Comparison of ENCODE assay signal across 8 cellular contexts in the genomic region with DNA sequence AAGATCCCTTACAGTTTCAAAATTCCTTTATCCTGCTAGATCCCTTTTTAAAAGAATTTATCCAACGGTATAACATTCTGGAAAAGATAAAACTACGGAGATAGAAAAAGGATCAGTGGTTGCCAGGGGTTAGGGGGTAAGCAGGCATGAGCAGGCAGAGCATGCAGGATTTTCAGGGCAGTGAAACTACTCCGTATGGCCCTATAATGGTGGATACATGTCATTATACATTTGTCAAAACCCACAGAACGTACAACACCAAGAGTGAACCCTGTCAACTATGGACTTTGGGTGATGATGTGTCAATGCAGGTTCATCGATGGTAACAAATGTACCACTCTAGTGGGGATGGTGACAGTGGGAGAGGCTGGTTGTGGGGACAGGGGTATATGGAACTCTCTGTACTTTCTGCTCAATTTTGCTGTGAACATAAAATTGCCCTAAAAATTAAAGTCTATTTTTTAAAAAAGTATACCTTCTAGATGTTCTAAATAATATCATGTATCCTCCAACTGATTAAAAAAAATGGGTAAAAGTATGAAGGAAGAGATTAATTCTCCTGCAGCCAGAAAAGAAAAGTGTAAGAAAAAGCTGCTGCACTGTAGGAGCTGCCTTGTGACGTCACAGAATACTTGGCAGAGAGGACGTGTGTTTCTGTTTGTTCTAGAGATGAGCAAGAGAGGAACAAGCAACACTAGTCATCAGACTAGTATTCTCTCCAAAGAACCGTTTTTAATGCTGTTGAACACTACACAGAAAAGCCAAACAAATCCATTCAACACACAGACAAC. TPM values are rescaled to one million over a fixed set of nuclear protein-coding genes. Genes with fewer than 3 reads are reported as not detected.
A peak's percentile ranks its signal among the peaks of the same experiment; 100 is the strongest.
DNase-seq lines count a peak whose midpoint lies in the region; ATAC-seq, FAIRE-seq and TF ChIP-seq lines count a peak whose summit lies in the region.

No MANE protein-coding gene starts in this region.

- H3K9me3 Mint-ChIP-seq in activated CD8-positive, alpha-beta memory T cell treated with anti-CD3 and anti-CD28 coated beads, Interleukin-2, amount 10 ng/mL, durations not matched to agents 7 days and 5 days (ENCODE audit: low read depth): peaks cover 2% of the 10 kb centered on the region

- H3K4me3 Mint-ChIP-seq in activated CD8-positive, alpha-beta memory T cell treated with anti-CD3 and anti-CD28 coated beads, Interleukin-2, amount 10 ng/mL, durations not matched to agents 7 days and 5 days: peak overlapping the region; percentile 60

- CTCF ChIA-PET in activated CD8-positive, alpha-beta memory T cell treated with anti-CD3 and anti-CD28 coated beads, Interleukin-2, amount 10 ng/mL, durations not matched to agents 7 days and 5 days (lab: Charles Lee): interaction anchor here (0.8 to 2.1 kb wide), 6 partner anchors 9 to 49 kb away, joined by 3 to 8 read pairs (median 4); no protein-coding TSS in a partner anchor

- H2AFZ ChIP-seq in keratinocyte (ENCODE audit: control insufficient read depth, low read length): no peak overlapping the region

- no peaks in the 10 kb centered on the region for H3K27me3 ChIP-seq in keratinocyte (ENCODE audit: control insufficient read depth, extremely low read depth, insufficient read depth, low read length)
- no peaks in the 10 kb centered on the region for H3K27me3 ChIP-seq in transverse colon

- TF ChIP-seq CTCF in astrocyte of the spinal cord (IDR thresholded peaks at IDR 0.05; ENCODE audit: low read depth, low read length) (no peak), keratinocyte (optimal IDR thresholded peaks at IDR 0.05 in 1 of 3, IDR thresholded peaks at IDR 0.05 in 1 of 3, conservative IDR thresholded peaks at IDR 0.05 in 1 of 3; ENCODE audit: extremely low read depth in 1 of 3, insufficient read depth in 2 of 3, low read length in 3 of 3) (no peak), transverse colon (IDR thresholded peaks at IDR 0.05) (no peak)

- H3K9ac ChIP-seq in keratinocyte (ENCODE audit: control insufficient read depth, extremely low read depth, insufficient read depth, low read length): no peak overlapping the region

- DNase-seq in activated CD8-positive, alpha-beta memory T cell treated with anti-CD3 and anti-CD28 coated beads, Interleukin-2, amount 10 ng/mL, durations not matched to agents 7 days and 5 days: peak; percentile 77
- no peak for DNase-seq in activated CD8-positive, alpha-beta memory T cell treated with anti-CD3 and anti-CD28 coated beads, Interleukin-2, amount 50 U/mL, for 48 hours
- DNase-seq in NCI-H2196 (lab: John Stamatoyannopoulos, UW; ENCODE audit: unreplicated experiment) (peak; percentile 55), astrocyte of the spinal cord (ENCODE audit: low read depth, low spot score) (peak; percentile 91), keratinocyte (ENCODE audit: low read depth, low spot score) (no peak), transverse colon (peak; percentile 65), NCI-H146 treated with DMSO at 0.1 percent for 48 hours (lab: John Stamatoyannopoulos, UW; ENCODE audit: unreplicated experiment) (no peak)

- no peak overlapping the region for H3K4me2 ChIP-seq in keratinocyte (ENCODE audit: control insufficient read depth, extremely low read depth, insufficient read depth, low read depth, low read length)

- no peaks in the 10 kb centered on the region for H3K9me3 ChIP-seq in keratinocyte (ENCODE audit: control insufficient read depth, low read depth, low read length)
- no peaks in the 10 kb centered on the region for H3K9me3 ChIP-seq in transverse colon

- peaks cover 74% of the 10 kb centered on the region for H3K4me1 Mint-ChIP-seq in activated CD8-positive, alpha-beta memory T cell treated with anti-CD3 and anti-CD28 coated beads, Interleukin-2, amount 10 ng/mL, durations not matched to agents 7 days and 5 days

- no peak for TF ChIP-seq EP300 in transverse colon (IDR thresholded peaks at IDR 0.05; ENCODE audit: low read depth)

- peaks cover 53% of the 10 kb centered on the region for H3K36me3 Mint-ChIP-seq in activated CD8-positive, alpha-beta memory T cell treated with anti-CD3 and anti-CD28 coated beads, Interleukin-2, amount 10 ng/mL, durations not matched to agents 7 days and 5 days

- TF ChIP-seq POLR2A in transverse colon (IDR thresholded peaks at IDR 0.05): no peak

- dilution Hi-C loops in keratinocyte (cut with MboI; ENCODE audit: extremely low pct_ligation_motif_present, low sequenced_read_pairs): no loop called here

- peak; percentile 41 for FAIRE-seq in keratinocyte (lab: Jason Lieb, UNC)

- no peaks in the 10 kb centered on the region for H3K27me3 Mint-ChIP-seq in activated CD8-positive, alpha-beta memory T cell treated with anti-CD3 and anti-CD28 coated beads, Interleukin-2, amount 10 ng/mL, durations not matched to agents 7 days and 5 days

- H3K4me3 ChIP-seq in astrocyte of the spinal cord (ENCODE audit: low read depth, low read length): no peak overlapping the region
- H3K4me3 ChIP-seq in keratinocyte (ENCODE audit: control insufficient read depth in 2 of 3, extremely low read depth in 1 of 3, insufficient read depth in 2 of 3, low read depth in 1 of 3, low read length in 3 of 3): no peak overlapping the region
- H3K4me3 ChIP-seq in transverse colon: no peak overlapping the region

- peak; percentile 97 for ATAC-seq in activated CD8-positive, alpha-beta memory T cell treated with anti-CD3 and anti-CD28 coated beads, Interleukin-2, amount 10 ng/mL, durations not matched to agents 7 days and 5 days
- peak; percentile 91 for ATAC-seq in HG02610 (IDR thresholded peaks at IDR 0.05; ENCODE audit: unreplicated experiment)

- no peaks in the 10 kb centered on the region for H3K9me1 ChIP-seq in keratinocyte (ENCODE audit: control insufficient read depth, extremely low read depth, insufficient read depth, low read length)

- in situ Hi-C loops in astrocyte of the spinal cord (cut with HindIII; ENCODE audit: low sequenced_read_pairs): no loop called here
- in situ Hi-C loops in transverse colon (cut with MboI; ENCODE audit: low pct_ligation_motif_present in 1 of 4, low pct_unique_long_range_greater_than_20kb in 1 of 4, low sequenced_read_pairs in 3 of 4): no loop called here

- WGBS in transverse colon (ENCODE audit: low coverage in 1 of 2), 2 donors: 51 to 55% methylated on average over 8 of the region's 8 CpGs

- H3K79me2 ChIP-seq in keratinocyte (ENCODE audit: control insufficient read depth, insufficient read depth, low read length): no peaks in the 10 kb centered on the region

- H3K36me3 ChIP-seq in keratinocyte (ENCODE audit: control insufficient read depth in 2 of 2, extremely low read depth in 1 of 2, insufficient read depth in 2 of 2, low read length in 2 of 2) (no peaks in the 10 kb centered on the region), transverse colon (no peaks in the 10 kb centered on the region)

- no peak overlapping the region for H3K27ac ChIP-seq in keratinocyte (ENCODE audit: control insufficient read depth, insufficient read depth, low read length)
- peak overlapping the region; percentile 60 to 73 (median 71) for H3K27ac ChIP-seq in transverse colon

- peak overlapping the region; percentile 95 for H3K27ac Mint-ChIP-seq in activated CD8-positive, alpha-beta memory T cell treated with anti-CD3 and anti-CD28 coated beads, Interleukin-2, amount 10 ng/mL, durations not matched to agents 7 days and 5 days

- peaks cover 3% of the 10 kb centered on the region for H3K4me1 ChIP-seq in keratinocyte (ENCODE audit: control insufficient read depth, extremely low read depth, insufficient read depth, low read length)
- peaks cover 0 to 25% (median 0%) of the 10 kb centered on the region in 4 donors for H3K4me1 ChIP-seq in transverse colon

- intact Hi-C loops in transverse colon (cut with DNase I; ENCODE audit: low total_unique reads): no loop called here

- no peaks in the 10 kb centered on the region for H4K20me1 ChIP-seq in keratinocyte (ENCODE audit: control insufficient read depth, extremely low read depth, insufficient read depth, low read length)

RNA-seq across cellular contexts. Expression of gene ANKRD44, which starts 23.6 kb away (rescaled TPM):
- 100 to 1,000 TPM; 210 to 249 TPM for total RNA-seq in activated CD8-positive, alpha-beta memory T cell treated with anti-CD3 and anti-CD28 coated beads, Interleukin-2, amount 10 ng/mL, durations not matched to agents 7 days and 5 days
- polyA plus RNA-seq in keratinocyte: 0.17 to 0.35 TPM (median 0.25 TPM) in 3 replicates
- polyA plus RNA-seq in keratinocyte (2011; ENCODE audit: low read depth): 0.25 TPM
- 0.64 and 1.5 TPM in 2 replicates for polyA plus RNA-seq in keratinocyte (2011; cell fraction: cytosol; rRNA removed)
- 0.52 and 1.4 TPM in 2 replicates for polyA plus RNA-seq in keratinocyte (2011; cell fraction: nucleus; rRNA removed)
- 0.53 and 0.59 TPM in 2 replicates for polyA plus RNA-seq in keratinocyte (2012; ENCODE audit: low replicate concordance)
- 0.66 to 13.6 TPM in 2 of 3 replicates, not detected in the other for polyA minus RNA-seq in keratinocyte
- 3.8 TPM for polyA minus RNA-seq in keratinocyte (2011; cell fraction: cytosol; rRNA and poly(A)+ RNA removed)
- polyA minus RNA-seq in keratinocyte (2011; cell fraction: nucleus; rRNA and poly(A)+ RNA removed): 0.74 and 2.5 TPM in 2 replicates
- total RNA-seq in transverse colon: 10 to 100 TPM; 13.9 to 46.8 (median 27.5) TPM

Comparison
In these comparisons a context has a peak if more than half of its experiments do, and no peak if none do; other contexts are left out.
1. DNase-seq: peak in activated CD8-positive, alpha-beta memory T cell treated with anti-CD3 and anti-CD28 coated beads, Interleukin-2, amount 10 ng/mL, durations not matched to agents 7 days and 5 days (single experiment), NCI-H2196 (single experiment), astrocyte of the spinal cord (single experiment) and transverse colon (single experiment); none in activated CD8-positive, alpha-beta memory T cell treated with anti-CD3 and anti-CD28 coated beads, Interleukin-2, amount 50 U/mL, for 48 hours (single experiment), keratinocyte (single experiment) and NCI-H146 treated with DMSO at 0.1 percent for 48 hours (single experiment).
2. RNA of gene ANKRD44, which starts 23.6 kb away (total RNA-seq): 210 to 249 TPM in activated CD8-positive, alpha-beta memory T cell treated with anti-CD3 and anti-CD28 coated beads, Interleukin-2, amount 10 ng/mL, durations not matched to agents 7 days and 5 days; 13.9 to 46.8 TPM in transverse colon; every median in the first group is over 4 times any median in the second.